ENCODE assay signal across 8 cellular contexts in genomic region chr16:2964416-2965223, GRCh38. TPM values are rescaled to one million over a fixed set of nuclear protein-coding genes. Genes with fewer than 3 reads are reported as not detected.
DNase-seq lines count a peak whose midpoint lies in the region; TF ChIP-seq lines count a peak whose summit lies in the region.

No MANE protein-coding gene starts in this region.

- H3K4me1 Mint-ChIP-seq in IgD-negative memory B cell = peaks cover 15 to 18% (median 15%) of the 10 kb centered on the region in 3 donors

- TF ChIP-seq POLR2A in Peyer's patch (IDR thresholded peaks at IDR 0.05) = no peak

- H3K9ac ChIP-seq in iPS-20b (ENCODE audit: low read depth, low read length) = no peak overlapping the region

- no peaks in the 10 kb centered on the region for H3K36me3 Mint-ChIP-seq in IgD-negative memory B cell

- peak overlapping the region in 1 of 4 donors; percentile 57 for H3K27ac ChIP-seq in Peyer's patch
- H3K27ac ChIP-seq in iPS-20b (ENCODE audit: low read length) = no peak overlapping the region

- H3K27me3 Mint-ChIP-seq in IgD-negative memory B cell = peaks cover 28% of the 10 kb centered on the region

- peak overlapping the region in 1 of 3 donors; percentile 74 for H3K27ac Mint-ChIP-seq in IgD-negative memory B cell

- peak overlapping the region; percentile 71 to 93 (median 84) for H3K4me3 Mint-ChIP-seq in IgD-negative memory B cell

- peaks cover 0 to 2% (median 0%) of the 10 kb centered on the region in 3 donors for H3K9me3 Mint-ChIP-seq in IgD-negative memory B cell

- TF ChIP-seq CTCF in Peyer's patch (IDR thresholded peaks at IDR 0.05) = no peak

- no peaks in the 10 kb centered on the region for H3K36me3 ChIP-seq in Peyer's patch
- no peaks in the 10 kb centered on the region for H3K36me3 ChIP-seq in iPS-20b (ENCODE audit: insufficient read depth, low read depth, low read length)

- H3K9me3 ChIP-seq in Peyer's patch (no peaks in the 10 kb centered on the region), iPS-20b (ENCODE audit: insufficient read depth, low read depth, low read length) (no peaks in the 10 kb centered on the region)

- DNase-seq in DMS153 treated with DMSO at 0.1 percent for 48 hours (lab: John Stamatoyannopoulos, UW; ENCODE audit: unreplicated experiment) (peak; percentile 24), Peyer's patch (peak; percentile 68 to 79 (median 68)), activated T-helper 1 cell treated with Interleukin-2 at 50 U/mL for 16 hours (ENCODE audit: low read depth) (peak; percentile 30), cortex of kidney (lab: John Stamatoyannopoulos, UW) (no peak), ureter (ENCODE audit: low spot score) (no peak)
- peak; percentile 80 for DNase-seq in stimulated activated CD8-positive, alpha-beta memory T cell treated with anti-CD3 and anti-CD28 coated beads, Interleukin-4, amount 100 ng/mL, for 48 hours

- peak overlapping the region; percentile 26 to 50 (median 43) for H3K4me3 ChIP-seq in Peyer's patch
- peak overlapping the region; percentile 73 for H3K4me3 ChIP-seq in iPS-20b (ENCODE audit: low read length)

- H3K4me1 ChIP-seq in Peyer's patch (peaks cover 7 to 65% (median 50%) of the 10 kb centered on the region in 4 donors), iPS-20b (ENCODE audit: insufficient read depth, low read length) (peaks cover 3% of the 10 kb centered on the region; the same call in 1 of the 2 replicates)

- peaks cover 12 to 63% of the 10 kb centered on the region in 2 donors for H3K27me3 ChIP-seq in Peyer's patch
- peaks cover 70% of the 10 kb centered on the region for H3K27me3 ChIP-seq in iPS-20b (ENCODE audit: insufficient read depth, low read length)

RNA-seq across cellular contexts. Expression of gene KREMEN2, which starts 0.5 kb away (rescaled TPM):
- 1.5 TPM for polyA plus RNA-seq in IgD-negative memory B cell
- total RNA-seq in Peyer's patch = 1 to 10 TPM in 1 of 4 donors, under 1 TPM in 1, not detected in 2; 0.40 to 1.6 TPM
- not detected for total RNA-seq in ureter

RNA-seq across cellular contexts. Expression of gene PAQR4, which starts 4.5 kb away (rescaled TPM):
- polyA plus RNA-seq in IgD-negative memory B cell = 1.9 TPM
- total RNA-seq in Peyer's patch (10 to 100 TPM in 1 of 4 donors, 1 to 10 TPM in 3; 6.3 to 13.2 (median 9.2) TPM), ureter (4.5 TPM)

RNA-seq across cellular contexts. Expression of gene PKMYT1, which starts 15.6 kb away (rescaled TPM):
- 1.4 TPM for polyA plus RNA-seq in IgD-negative memory B cell
- 10 to 100 TPM in 1 of 4 donors, 1 to 10 TPM in 3; 4.3 to 23.9 (median 6.0) TPM for total RNA-seq in Peyer's patch
- total RNA-seq in ureter = 2.2 TPM

RNA-seq across cellular contexts. Expression of gene CLDN9, which starts 48.1 kb away (rescaled TPM):
- not detected for polyA plus RNA-seq in IgD-negative memory B cell
- total RNA-seq in Peyer's patch = 1 to 10 TPM in 3 of 4 donors, under 1 TPM in 1; 0.76 to 2.5 (median 1.2) TPM
- 0.42 TPM for total RNA-seq in ureter

RNA-seq across cellular contexts. Expression of gene FLYWCH1, which starts 52.9 kb away (rescaled TPM):
- polyA plus RNA-seq in IgD-negative memory B cell = 14.8 TPM
- 10 to 100 TPM; 30.1 to 67.4 (median 46.8) TPM for total RNA-seq in Peyer's patch
- total RNA-seq in ureter = 39.6 TPM

Comparison
In these comparisons a context has a peak if more than half of its experiments do, and no peak if none do; other contexts are left out.
1. DNase-seq: peak in DMS153 treated with DMSO at 0.1 percent for 48 hours (single experiment), Peyer's patch (3 of 3), activated T-helper 1 cell treated with Interleukin-2 at 50 U/mL for 16 hours (single experiment) and stimulated activated CD8-positive, alpha-beta memory T cell treated with anti-CD3 and anti-CD28 coated beads, Interleukin-4, amount 100 ng/mL, for 48 hours (single experiment); none in cortex of kidney (single experiment) and ureter (single experiment).